In genomic region chr17:33202011-33202410, GRCh38 we compare ENCODE assay signal across 1 cellular context.
TF ChIP-seq lines count a peak whose summit lies in the region.

No MANE protein-coding gene starts in this region.

TF ChIP-seq in WTC11, 78 proteins besides CTCF, POLR2A, EP300 and RAD21 (continued from another document):
- TF ChIP-seq FOXP4 (CRISPR knock-in tag; IDR thresholded peaks at IDR 0.05), result no peak
- TF ChIP-seq, protein P1, sequence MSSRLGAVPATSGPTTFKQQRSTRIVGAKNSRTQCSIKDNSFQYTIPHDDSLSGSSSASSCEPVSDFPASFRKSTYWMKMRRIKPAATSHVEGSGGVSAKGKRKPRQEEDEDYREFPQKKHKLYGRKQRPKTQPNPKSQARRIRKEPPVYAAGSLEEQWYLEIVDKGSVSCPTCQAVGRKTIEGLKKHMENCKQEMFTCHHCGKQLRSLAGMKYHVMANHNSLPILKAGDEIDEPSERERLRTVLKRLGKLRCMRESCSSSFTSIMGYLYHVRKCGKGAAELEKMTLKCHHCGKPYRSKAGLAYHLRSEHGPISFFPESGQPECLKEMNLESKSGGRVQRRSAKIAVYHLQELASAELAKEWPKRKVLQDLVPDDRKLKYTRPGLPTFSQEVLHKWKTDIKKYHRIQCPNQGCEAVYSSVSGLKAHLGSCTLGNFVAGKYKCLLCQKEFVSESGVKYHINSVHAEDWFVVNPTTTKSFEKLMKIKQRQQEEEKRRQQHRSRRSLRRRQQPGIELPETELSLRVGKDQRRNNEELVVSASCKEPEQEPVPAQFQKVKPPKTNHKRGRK (CRISPR knock-in tag; IDR thresholded peaks at IDR 0.05; ENCODE audit: borderline replicate concordance), result no peak
- TF ChIP-seq ZNF671 (CRISPR knock-in tag; IDR thresholded peaks at IDR 0.05), result no peak
- TF ChIP-seq SMAD3 (CRISPR knock-in tag; IDR thresholded peaks at IDR 0.05; ENCODE audit: borderline replicate concordance), result no peak
- no peak for TF ChIP-seq ATF6 (CRISPR knock-in tag; IDR thresholded peaks at IDR 0.05)
